Comparison of ENCODE assay signal across 18 cellular contexts in genomic region chr1:158084336-158084735, GRCh38.
A peak's percentile ranks its signal among the peaks of the same experiment; 100 is the strongest.
DNase-seq lines count a peak whose midpoint lies in the region; ATAC-seq and TF ChIP-seq lines count a peak whose summit lies in the region.
"Had no signal": no experiment of that assay in that cellular context is flagged by ENCODE, and none has a peak within 500 bp of the region (broad histone marks: within the 10 kb centered on the region; RNA-seq: fewer than 3 reads in every experiment).

No MANE protein-coding gene starts in this region.

- TF ChIP-seq POLR2A in breast epithelium (IDR thresholded peaks at IDR 0.05) = no peak

- no peak overlapping the region for H3K4me3 Mint-ChIP-seq in MCF 10A (ENCODE audit: unreplicated experiment)
- H3K4me3 Mint-ChIP-seq in neural crest cell = no peak overlapping the region
- H3K4me3 Mint-ChIP-seq: B cell; CD4-positive, alpha-beta T cell; CD8-positive, alpha-beta T cell had no signal

- peaks cover 86% of the 10 kb centered on the region for H3K36me3 Mint-ChIP-seq in MCF 10A (ENCODE audit: insufficient read depth, unreplicated experiment)
- H3K36me3 Mint-ChIP-seq in neural crest cell (ENCODE audit: low read depth) = peaks cover 14% of the 10 kb centered on the region
- H3K36me3 Mint-ChIP-seq: CD8-positive, alpha-beta T cell had no signal

- no peak for TF ChIP-seq CTCF in MCF 10A (IDR thresholded peaks at IDR 0.05; ENCODE audit: unreplicated experiment)
- no peak for TF ChIP-seq CTCF in breast epithelium (IDR thresholded peaks at IDR 0.05)
- TF ChIP-seq CTCF in neural crest cell (conservative IDR thresholded peaks at IDR 0.05) = no peak
- TF ChIP-seq CTCF in upper lobe of right lung (IDR thresholded peaks at IDR 0.05) = no peak
- no peak for TF ChIP-seq CTCF in brain microvascular endothelial cell (IDR thresholded peaks at IDR 0.05; ENCODE audit: low read depth, low read length, missing control alignments)

- no peaks in the 10 kb centered on the region for H3K4me1 Mint-ChIP-seq in MCF 10A (ENCODE audit: insufficient read depth, unreplicated experiment)
- H3K4me1 Mint-ChIP-seq in neural crest cell = peaks cover 6% of the 10 kb centered on the region
- H3K4me1 Mint-ChIP-seq: B cell had no signal

- no peak for ATAC-seq in upper lobe of right lung
- ATAC-seq: A549; CD8-positive, alpha-beta T cell had no signal

- intact Hi-C loops in MCF 10A (cut with micrococcal nuclease) = no loop called here
- intact Hi-C loops in breast epithelium (cut with DNase I; ENCODE audit: low total_unique reads) = no loop called here
- intact Hi-C loops in upper lobe of right lung (cut with DNase I) = loop anchor here (10.0 kb wide), 1 partner anchor 50 kb away; no protein-coding TSS in a partner anchor

- H3K36me3 ChIP-seq in breast epithelium (no peaks in the 10 kb centered on the region), upper lobe of right lung (peaks cover 35% of the 10 kb centered on the region), brain microvascular endothelial cell (replicated peaks) (peaks cover 55% of the 10 kb centered on the region)

- peak overlapping the region; percentile 67 for H3K27ac Mint-ChIP-seq in MCF 10A (ENCODE audit: low read depth, unreplicated experiment)
- peak overlapping the region; percentile 62 for H3K27ac Mint-ChIP-seq in neural crest cell (ENCODE audit: unreplicated experiment)
- H3K27ac Mint-ChIP-seq: B cell; CD4-positive, alpha-beta T cell; CD8-positive, alpha-beta T cell had no signal

- no peaks in the 10 kb centered on the region for H3K4me1 ChIP-seq in breast epithelium
- no peaks in the 10 kb centered on the region for H3K4me1 ChIP-seq in upper lobe of right lung
- H3K4me1 ChIP-seq: A549, Caco-2 had no signal

- H3K27ac ChIP-seq in breast epithelium = no peak overlapping the region
- no peak overlapping the region for H3K27ac ChIP-seq in upper lobe of right lung
- H3K27ac ChIP-seq in brain microvascular endothelial cell = no peak overlapping the region
- H3K27ac ChIP-seq: 22Rv1; A549; BLaER1 treated with 17β-estradiol and CSF1 and Interleukin-3, amounts not matched to agents 10 nM and 100 nM; C4-2B had no signal

- no peak for DNase-seq in MCF 10A (ENCODE audit: unreplicated experiment)
- DNase-seq in breast epithelium (ENCODE audit: low spot score in 2 of 2) = no peak
- no peak for DNase-seq in neural crest cell (ENCODE audit: low read depth, low spot score)
- DNase-seq in upper lobe of right lung = peak; percentile 53
- no peak for DNase-seq in NCI-H345 treated with DMSO at 0.1 percent for 48 hours (lab: John Stamatoyannopoulos, UW; ENCODE audit: unreplicated experiment)
- DNase-seq in brain microvascular endothelial cell = no peak
- DNase-seq: AML-193; Caco-2; Calu3; CD4-positive, alpha-beta T cell; CD8-positive, alpha-beta T cell; DMS79 treated with DMSO at 0.1 percent for 48 hours; GF-D8 had no signal

- in situ Hi-C loops in brain microvascular endothelial cell (cut with HindIII; ENCODE audit: low pct_ligation_motif_present, low sequenced_read_pairs) = no loop called here

- no peaks in the 10 kb centered on the region for H3K27me3 ChIP-seq in breast epithelium
- H3K27me3 ChIP-seq in upper lobe of right lung = no peaks in the 10 kb centered on the region
- no peaks in the 10 kb centered on the region for H3K27me3 ChIP-seq in brain microvascular endothelial cell (replicated peaks)
- H3K27me3 ChIP-seq: BLaER1 treated with 17β-estradiol and CSF1 and Interleukin-3, amounts not matched to agents 10 nM and 100 nM had no signal

- H3K9me3 Mint-ChIP-seq in MCF 10A (ENCODE audit: unreplicated experiment) = no peaks in the 10 kb centered on the region
- no peaks in the 10 kb centered on the region for H3K9me3 Mint-ChIP-seq in neural crest cell
- H3K9me3 Mint-ChIP-seq: CD4-positive, alpha-beta T cell; CD8-positive, alpha-beta T cell had no signal

- H3K27me3 Mint-ChIP-seq in MCF 10A (ENCODE audit: insufficient read depth, unreplicated experiment) (no peaks in the 10 kb centered on the region), neural crest cell (ENCODE audit: low read depth) (no peaks in the 10 kb centered on the region)
- H3K27me3 Mint-ChIP-seq: CD4-positive, alpha-beta T cell had no signal

- no TSS peak for BruUV-seq in MCF 10A (replicated peaks; lab: Mats Ljungman, UMichigan)

- H3K9me3 ChIP-seq in breast epithelium (no peaks in the 10 kb centered on the region), upper lobe of right lung (no peaks in the 10 kb centered on the region)
- H3K9me3 ChIP-seq: A549; BLaER1 treated with 17β-estradiol and CSF1 and Interleukin-3, amounts not matched to agents 10 nM and 100 nM; Caco-2 had no signal

- CTCF ChIA-PET in MCF 10A (lab: Yijun Ruan, JAX) = interaction anchor here (0.6 to 7.2 kb wide), 18 partner anchors 9 to 921 kb away, joined by 3 to 286 read pairs (median 6); partner anchors contain the start of gene KIRREL1

- H3K4me3 ChIP-seq in breast epithelium (no peak overlapping the region), upper lobe of right lung (no peak overlapping the region), brain microvascular endothelial cell (ENCODE audit: low read depth, low read length) (no peak overlapping the region)
- H3K4me3 ChIP-seq: A549; BLaER1 treated with 17β-estradiol and CSF1 and Interleukin-3, amounts not matched to agents 10 nM and 100 nM had no signal

- POLR2A ChIA-PET in MCF 10A (lab: Yijun Ruan, JAX) = interaction anchor here (0.6 to 0.9 kb wide), 3 partner anchors 63 to 92 kb away, joined by 3 read pairs; no protein-coding TSS in a partner anchor
